In the genomic region with DNA sequence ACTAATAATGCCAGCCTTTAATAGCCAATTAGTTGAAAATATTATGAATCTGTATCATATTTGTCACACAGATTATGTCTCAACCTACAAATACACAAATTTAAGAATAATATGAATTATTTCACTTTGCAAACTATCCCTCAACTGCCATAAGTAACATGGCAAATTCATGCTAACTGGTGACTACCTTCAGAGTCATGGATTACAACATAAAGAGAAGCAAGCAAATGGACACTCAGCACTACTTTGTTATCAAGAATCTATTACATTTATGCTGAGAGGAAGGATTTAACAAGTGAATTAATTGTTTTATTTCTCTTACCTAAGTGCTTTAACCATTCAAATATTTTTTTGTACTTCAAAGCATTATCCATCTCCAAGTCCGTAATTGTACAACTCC, we compare ENCODE assay signal across 26 cellular contexts.
"Had no signal": no experiment of that assay in that cellular context is flagged by ENCODE, and none has a peak within 500 bp of the region (broad histone marks: within the 10 kb centered on the region; RNA-seq: fewer than 3 reads in every experiment).

No MANE protein-coding gene starts in this region.

- H3K4me1 ChIP-seq: body of pancreas had no signal

- DNase-seq: activated CD4-positive, alpha-beta memory T cell treated with anti-CD3 and anti-CD28 coated beads, Interleukin-2, amount 10 ng/mL, durations not matched to agents 7 days and 5 days; activated CD4-positive, alpha-beta T cell treated with anti-CD3 and anti-CD28 coated beads for 1 hour; activated CD4-positive, alpha-beta T cell treated with anti-CD3 and anti-CD28 coated beads for 4 hours; activated CD4-positive, alpha-beta T cell treated with anti-CD3 and anti-CD28 coated beads, Interleukin-2, amount 10 ng/mL, durations not matched to agents 7 days and 5 days; activated CD4-positive, alpha-beta T cell treated with anti-CD3 and anti-CD28 coated beads, Interleukin-2, amount 50 U/mL, for 4 hours; activated CD8-positive, alpha-beta memory T cell treated with anti-CD3 and anti-CD28 coated beads for 24 hours; activated effector memory CD4-positive, alpha-beta T cell treated with Interleukin-2 at 50 U/mL for 16 hours; activated gamma-delta T cell treated with Interleukin-2 at 50 U/mL for 16 hours; activated naive CD4-positive, alpha-beta T cell treated with anti-CD3 and anti-CD28 coated beads, Interleukin-2, amount 50 U/mL, for 16 hours; activated naive CD4-positive, alpha-beta T cell treated with Interleukin-2 at 50 U/mL for 16 hours; activated T-cell treated with anti-CD3 and anti-CD28 coated beads, Interleukin-2, amount 50 U/mL, for 4 hours; amygdala; aorta; body of pancreas; central memory CD4-positive, alpha-beta T cell; cerebellar nuclear complex; colonic mucosa; effector CD8-positive, alpha-beta T cell; foreskin fibroblast; head of caudate nucleus; T-helper 2 cell; WERI-Rb-1 had no signal

- H3K36me3 ChIP-seq: cardiac muscle cell, colonic mucosa, WERI-Rb-1 had no signal

- ATAC-seq: activated T-cell treated with anti-CD3 and anti-CD28 coated beads, Interleukin-2, amount 50 U/mL, for 4 hours; activated T-helper 17 cell treated with anti-CD3 and anti-CD28 coated beads, Interleukin-2, amount 50 U/mL, for 72 hours; body of pancreas; esophagus mucosa had no signal

- H3K27me3 ChIP-seq: body of pancreas, cardiac muscle cell, colonic mucosa had no signal

- FAIRE-seq: endothelial cell of umbilical vein had no signal

- H3K27ac ChIP-seq: body of pancreas, cardiac muscle cell, colonic mucosa, WERI-Rb-1 had no signal

- H3K9me3 ChIP-seq: colonic mucosa had no signal

- H3K4me3 ChIP-seq: body of pancreas, cardiac muscle cell, colonic mucosa had no signal
